11 cellular contexts compared by ENCODE assay signal in genomic region chr14:30709201-30709600, GRCh38.
"Had no signal": no experiment of that assay in that cellular context is flagged by ENCODE, and none has a peak within 500 bp of the region (broad histone marks: within the 10 kb centered on the region; RNA-seq: fewer than 3 reads in every experiment).

No MANE protein-coding gene starts in this region.

- H3K4me1 ChIP-seq: HAP-1 had no signal

- H3K9me3 Mint-ChIP-seq: GM23338, H9, HFFc6 had no signal

- H3K27ac Mint-ChIP-seq: GM23338, H9, HFFc6 had no signal

- H3K9me3 ChIP-seq: HAP-1 had no signal

- H3K4me1 Mint-ChIP-seq: GM23338, H9 had no signal

- H3K4me3 ChIP-seq: GM23248, GM23338, HAP-1 had no signal

- H3K4me3 Mint-ChIP-seq: GM23338, H9, HFFc6 had no signal

- FAIRE-seq: H1, H54 had no signal

- ATAC-seq: GM23338, HCT116 had no signal

- DNase-seq: GM23248, GOT3, H7, H9, HCEC 1CT, HFFc6 had no signal
